ENCODE assay signal across 8 cellular contexts in the genomic region with DNA sequence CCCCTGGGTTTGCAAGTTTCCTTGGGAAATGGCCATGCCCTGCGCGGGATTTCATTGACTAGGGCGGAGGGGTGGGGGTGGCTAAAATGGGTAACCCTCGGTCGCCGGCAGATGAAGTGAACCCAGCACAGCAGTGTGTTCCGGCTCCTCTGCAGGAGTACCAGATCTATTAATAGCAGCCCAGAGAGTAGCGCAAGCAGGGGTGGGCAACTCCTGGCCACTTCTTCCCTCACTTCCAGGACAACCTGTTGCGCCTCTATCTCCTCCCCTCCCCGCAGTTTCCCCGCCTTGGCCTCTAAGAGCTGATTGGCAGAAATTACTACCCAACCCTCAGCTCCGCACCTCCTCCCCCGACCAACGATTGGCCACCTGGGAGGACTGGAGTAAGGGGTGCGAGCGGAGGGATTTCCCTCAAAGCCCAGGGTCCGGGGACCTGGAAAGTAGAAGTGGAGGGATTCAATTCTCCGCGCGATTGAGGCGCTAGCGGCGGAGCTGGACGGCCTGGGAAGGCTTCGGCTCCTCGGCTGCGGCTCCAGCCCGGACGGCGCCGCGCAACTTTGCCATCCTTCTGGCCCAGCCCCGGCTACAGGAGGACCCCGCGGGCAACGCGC. TPM values are rescaled to one million over a fixed set of nuclear protein-coding genes. Genes with fewer than 3 reads are reported as not detected.
A peak's percentile ranks its signal among the peaks of the same experiment; 100 is the strongest.
DNase-seq lines count a peak whose midpoint lies in the region; ATAC-seq and TF ChIP-seq lines count a peak whose summit lies in the region.

A gene with protein sequence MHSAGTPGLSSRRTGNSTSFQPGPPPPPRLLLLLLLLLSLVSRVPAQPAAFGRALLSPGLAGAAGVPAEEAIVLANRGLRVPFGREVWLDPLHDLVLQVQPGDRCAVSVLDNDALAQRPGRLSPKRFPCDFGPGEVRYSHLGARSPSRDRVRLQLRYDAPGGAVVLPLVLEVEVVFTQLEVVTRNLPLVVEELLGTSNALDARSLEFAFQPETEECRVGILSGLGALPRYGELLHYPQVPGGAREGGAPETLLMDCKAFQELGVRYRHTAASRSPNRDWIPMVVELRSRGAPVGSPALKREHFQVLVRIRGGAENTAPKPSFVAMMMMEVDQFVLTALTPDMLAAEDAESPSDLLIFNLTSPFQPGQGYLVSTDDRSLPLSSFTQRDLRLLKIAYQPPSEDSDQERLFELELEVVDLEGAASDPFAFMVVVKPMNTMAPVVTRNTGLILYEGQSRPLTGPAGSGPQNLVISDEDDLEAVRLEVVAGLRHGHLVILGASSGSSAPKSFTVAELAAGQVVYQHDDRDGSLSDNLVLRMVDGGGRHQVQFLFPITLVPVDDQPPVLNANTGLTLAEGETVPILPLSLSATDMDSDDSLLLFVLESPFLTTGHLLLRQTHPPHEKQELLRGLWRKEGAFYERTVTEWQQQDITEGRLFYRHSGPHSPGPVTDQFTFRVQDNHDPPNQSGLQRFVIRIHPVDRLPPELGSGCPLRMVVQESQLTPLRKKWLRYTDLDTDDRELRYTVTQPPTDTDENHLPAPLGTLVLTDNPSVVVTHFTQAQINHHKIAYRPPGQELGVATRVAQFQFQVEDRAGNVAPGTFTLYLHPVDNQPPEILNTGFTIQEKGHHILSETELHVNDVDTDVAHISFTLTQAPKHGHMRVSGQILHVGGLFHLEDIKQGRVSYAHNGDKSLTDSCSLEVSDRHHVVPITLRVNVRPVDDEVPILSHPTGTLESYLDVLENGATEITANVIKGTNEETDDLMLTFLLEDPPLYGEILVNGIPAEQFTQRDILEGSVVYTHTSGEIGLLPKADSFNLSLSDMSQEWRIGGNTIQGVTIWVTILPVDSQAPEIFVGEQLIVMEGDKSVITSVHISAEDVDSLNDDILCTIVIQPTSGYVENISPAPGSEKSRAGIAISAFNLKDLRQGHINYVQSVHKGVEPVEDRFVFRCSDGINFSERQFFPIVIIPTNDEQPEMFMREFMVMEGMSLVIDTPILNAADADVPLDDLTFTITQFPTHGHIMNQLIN (N-terminal part only) (plus strand): TSS at position 443 of the 611 bp plus-strand sequence. CDS start 268 bp downstream, outside the sequence.

- no peaks in the 10 kb centered on the region for H3K4me1 ChIP-seq in MM.1S (ENCODE audit: low read length)
- peaks cover 0 to 16% (median 10%) of the 10 kb centered on the region in 9 donors for H3K4me1 ChIP-seq in heart right ventricle

- H3K4me2 ChIP-seq in MM.1S (ENCODE audit: low read depth, low read length): peak within 1 kb of the TSS; percentile 64

- no peaks in the 10 kb centered on the region for H3K36me3 ChIP-seq in MM.1S (replicated peaks; ENCODE audit: insufficient read depth, low read length)
- no peaks in the 10 kb centered on the region for H3K36me3 ChIP-seq in heart right ventricle

- H2AFZ ChIP-seq in MM.1S (ENCODE audit: low read length): peak within 1 kb of the TSS; percentile 72

- H4K20me1 ChIP-seq in MM.1S (ENCODE audit: insufficient read depth, low read length): no peaks in the 10 kb centered on the region

- peaks cover 0 to 5% of the 10 kb centered on the region in 2 donors for H3K9me3 Mint-ChIP-seq in effector memory CD8-positive, alpha-beta T cell

- no peaks in the 10 kb centered on the region for H3K4me1 Mint-ChIP-seq in effector memory CD8-positive, alpha-beta T cell (ENCODE audit: low read depth in 2 of 2)

- no peak within 1 kb of the TSS for H3K27ac ChIP-seq in MM.1S (ENCODE audit: low read length)
- H3K27ac ChIP-seq in heart right ventricle: no peak within 1 kb of the TSS

- WGBS in heart right ventricle, 2 donors: 0 to 1% methylated on average over 37 of the region's 37 CpGs

- H3K27me3 ChIP-seq in MM.1S (replicated peaks; ENCODE audit: insufficient read depth, low read length) (no peaks in the 10 kb centered on the region), heart right ventricle (peaks cover 0 to 63% (median 50%) of the 10 kb centered on the region in 7 donors)

- DNase-seq in COLO668 (lab: John Stamatoyannopoulos, UW; ENCODE audit: unreplicated experiment) (peak; percentile 93), MM.1S (peak; percentile 68), SKM-1 (lab: John Stamatoyannopoulos, UW; ENCODE audit: unreplicated experiment) (peak; percentile 31), heart right ventricle (no peak), pons (ENCODE audit: low spot score) (peak; percentile 39)
- no peak for DNase-seq in stimulated activated naive CD4-positive, alpha-beta T cell treated with Interleukin-2 at 50 U/mL for 16 hours (lab: John Stamatoyannopoulos, UW)
- DNase-seq in effector memory CD8-positive, alpha-beta T cell: no peak

- no peak within 1 kb of the TSS for H3K27ac Mint-ChIP-seq in effector memory CD8-positive, alpha-beta T cell

- no peaks in the 10 kb centered on the region for H3K79me2 ChIP-seq in MM.1S (ENCODE audit: low read length)

- H3K9me2 ChIP-seq in MM.1S (replicated peaks; ENCODE audit: insufficient read depth, low read length): no peaks in the 10 kb centered on the region

- H3K4me3 ChIP-seq in MM.1S (ENCODE audit: low read length): peak within 1 kb of the TSS; percentile 69
- peak within 1 kb of the TSS; percentile 11 to 50 (median 43) for H3K4me3 ChIP-seq in heart right ventricle

- H3K9me3 ChIP-seq in MM.1S (replicated peaks; ENCODE audit: insufficient read depth, low read length): no peaks in the 10 kb centered on the region
- no peaks in the 10 kb centered on the region for H3K9me3 ChIP-seq in heart right ventricle

- H3K27me3 Mint-ChIP-seq in effector memory CD8-positive, alpha-beta T cell: peaks cover 8 to 10% of the 10 kb centered on the region in 2 donors

- H3F3A ChIP-seq in MM.1S (ENCODE audit: insufficient read depth, low read length): no peaks in the 10 kb centered on the region

- peak within 1 kb of the TSS; percentile 10; the same call in 1 of the 2 replicates for H3K9ac ChIP-seq in MM.1S (ENCODE audit: low read length)

- TF ChIP-seq CTCF in MM.1S (IDR thresholded peaks at IDR 0.05; ENCODE audit: low read length): no peak
- no peak for TF ChIP-seq CTCF in heart right ventricle (IDR thresholded peaks at IDR 0.05)

- intact Hi-C loops in heart right ventricle (cut with DNase I): loop anchor here in 7 of 10 donors (5.0 to 10.0 kb wide), 5 partner anchors 76 to 228 kb away; no protein-coding TSS in a partner anchor

- H3K36me3 Mint-ChIP-seq in effector memory CD8-positive, alpha-beta T cell (ENCODE audit: insufficient read depth): no peaks in the 10 kb centered on the region

- no peak within 1 kb of the TSS for H3K4me3 Mint-ChIP-seq in effector memory CD8-positive, alpha-beta T cell

- ATAC-seq in heart right ventricle: peak in 7 of 8 donors; percentile 28 to 85 (median 68)
- ATAC-seq in effector memory CD8-positive, alpha-beta T cell (replicated peaks): no peak
- no peak for ATAC-seq in HG03439 (IDR thresholded peaks at IDR 0.05; ENCODE audit: unreplicated experiment)

RNA-seq across cellular contexts. Expression of the gene that starts here (rescaled TPM):
- under 1 TPM in 9 of 10 donors, not detected in 1; 0.02 to 0.46 (median 0.14) TPM for total RNA-seq in heart right ventricle
- under 1 TPM; 0.01 to 0.07 TPM for polyA plus RNA-seq in heart right ventricle

Comparison
In these comparisons a context has a peak if more than half of its experiments do, and no peak if none do; other contexts are left out.
1. Peak in ATAC-seq and H3K4me3 ChIP-seq in heart right ventricle; RNA of the gene not detected or under 1 TPM.
2. DNase-seq: peak in COLO668 (single experiment), MM.1S (single experiment), SKM-1 (single experiment) and pons (single experiment); none in heart right ventricle (0 of 2), stimulated activated naive CD4-positive, alpha-beta T cell treated with Interleukin-2 at 50 U/mL for 16 hours (single experiment) and effector memory CD8-positive, alpha-beta T cell (0 of 3).